22 cellular contexts compared by ENCODE assay signal in genomic region chr2:233676046-233676445, GRCh38. TPM values are rescaled to one million over a fixed set of nuclear protein-coding genes. Genes with fewer than 3 reads are reported as not detected.
"Had no signal": no experiment of that assay in that cellular context is flagged by ENCODE, and none has a peak within 500 bp of the region (broad histone marks: within the 10 kb centered on the region; RNA-seq: fewer than 3 reads in every experiment).

No MANE protein-coding gene starts in this region.

- H3K9me3 ChIP-seq: heart left ventricle, right lobe of liver, spleen, testis, upper lobe of right lung had no signal

- H3K27me3 ChIP-seq: right lobe of liver, testis, upper lobe of right lung had no signal

- H3K4me1 ChIP-seq: heart left ventricle, spleen, testis, upper lobe of right lung had no signal

- ATAC-seq: activated naive CD4-positive, alpha-beta T cell treated with anti-CD3 and anti-CD28 coated beads, Interleukin-2, amount 50 U/mL, for 72 hours; activated T-cell treated with anti-CD3 and anti-CD28 coated beads, Interleukin-2, amount 50 U/mL, for 72 hours; heart left ventricle; right lobe of liver; stimulated activated naive CD8-positive, alpha-beta T cell treated with anti-CD3 and anti-CD28 coated beads, Interleukin-15, amount 100 ng/mL, for 72 hours; T-helper 17 cell; upper lobe of right lung; WTC11 had no signal

- H3K4me3 ChIP-seq: heart left ventricle, lung, spleen, testis, upper lobe of right lung had no signal

- H3K36me3 ChIP-seq: heart left ventricle, right lobe of liver, spleen, upper lobe of right lung had no signal

- H3K27ac ChIP-seq: heart left ventricle, right lobe of liver, spleen, testis, upper lobe of right lung had no signal

- DNase-seq: activated CD4-positive, alpha-beta memory T cell treated with anti-CD3 and anti-CD28 coated beads, Interleukin-2, amount 10 ng/mL, durations not matched to agents 7 days and 5 days; activated CD4-positive, alpha-beta T cell treated with anti-CD3 and anti-CD28 coated beads for 4 hours; activated CD8-positive, alpha-beta memory T cell treated with anti-CD3 and anti-CD28 coated beads, Interleukin-2, amount 50 U/mL, for 4 hours; activated gamma-delta T cell; activated T-cell treated with anti-CD3 and anti-CD28 coated beads, Interleukin-2, amount 50 U/mL, for 72 hours; effector memory CD4-positive, alpha-beta T cell; foreskin melanocyte; heart left ventricle; immature natural killer cell; nephron progenitor cell; right lobe of liver; spleen; stimulated activated naive CD8-positive, alpha-beta T cell treated with anti-CD3 and anti-CD28 coated beads, Interleukin-15, amount 100 ng/mL, for 72 hours; T-helper 17 cell; testis; upper lobe of right lung had no signal

RNA-seq across cellular contexts. Expression of gene UGT1A9, which starts 4.3 kb away (rescaled TPM):
- total RNA-seq: activated CD4-positive, alpha-beta memory T cell treated with anti-CD3 and anti-CD28 coated beads, Interleukin-2, amount 10 ng/mL, durations not matched to agents 7 days and 5 days; activated naive CD4-positive, alpha-beta T cell treated with anti-CD3 and anti-CD28 coated beads, Interleukin-2, amount 50 U/mL, for 72 hours; activated T-cell treated with anti-CD3 and anti-CD28 coated beads, Interleukin-2, amount 50 U/mL, for 72 hours; heart left ventricle; lung; mesothelial cell of epicardium; omental fat pad; progenitor cell of endocrine pancreas; spleen; T-helper 17 cell; testis; upper lobe of right lung; WTC11 had no signal

RNA-seq across cellular contexts. Expression of gene UGT1A7, which starts 5.7 kb away (rescaled TPM):
- total RNA-seq: activated CD4-positive, alpha-beta memory T cell treated with anti-CD3 and anti-CD28 coated beads, Interleukin-2, amount 10 ng/mL, durations not matched to agents 7 days and 5 days; activated naive CD4-positive, alpha-beta T cell treated with anti-CD3 and anti-CD28 coated beads, Interleukin-2, amount 50 U/mL, for 72 hours; activated T-cell treated with anti-CD3 and anti-CD28 coated beads, Interleukin-2, amount 50 U/mL, for 72 hours; heart left ventricle; lung; mesothelial cell of epicardium; omental fat pad; progenitor cell of endocrine pancreas; spleen; T-helper 17 cell; upper lobe of right lung; WTC11 had no signal

RNA-seq across cellular contexts. Expression of gene UGT1A6, which starts 16.6 kb away (rescaled TPM):
- total RNA-seq: activated CD4-positive, alpha-beta memory T cell treated with anti-CD3 and anti-CD28 coated beads, Interleukin-2, amount 10 ng/mL, durations not matched to agents 7 days and 5 days; activated naive CD4-positive, alpha-beta T cell treated with anti-CD3 and anti-CD28 coated beads, Interleukin-2, amount 50 U/mL, for 72 hours; activated T-cell treated with anti-CD3 and anti-CD28 coated beads, Interleukin-2, amount 50 U/mL, for 72 hours; heart left ventricle; mesothelial cell of epicardium; progenitor cell of endocrine pancreas; spleen; T-helper 17 cell; WTC11 had no signal

RNA-seq across cellular contexts. Expression of gene UGT1A5, which starts 36.7 kb away (rescaled TPM):
- total RNA-seq: activated CD4-positive, alpha-beta memory T cell treated with anti-CD3 and anti-CD28 coated beads, Interleukin-2, amount 10 ng/mL, durations not matched to agents 7 days and 5 days; activated naive CD4-positive, alpha-beta T cell treated with anti-CD3 and anti-CD28 coated beads, Interleukin-2, amount 50 U/mL, for 72 hours; activated T-cell treated with anti-CD3 and anti-CD28 coated beads, Interleukin-2, amount 50 U/mL, for 72 hours; heart left ventricle; mesothelial cell of epicardium; omental fat pad; progenitor cell of endocrine pancreas; spleen; T-helper 17 cell; upper lobe of right lung; WTC11 had no signal

RNA-seq across cellular contexts. Expression of gene UGT1A10, which starts 39.8 kb away (rescaled TPM):
- total RNA-seq: activated CD4-positive, alpha-beta memory T cell treated with anti-CD3 and anti-CD28 coated beads, Interleukin-2, amount 10 ng/mL, durations not matched to agents 7 days and 5 days; activated naive CD4-positive, alpha-beta T cell treated with anti-CD3 and anti-CD28 coated beads, Interleukin-2, amount 50 U/mL, for 72 hours; activated T-cell treated with anti-CD3 and anti-CD28 coated beads, Interleukin-2, amount 50 U/mL, for 72 hours; heart left ventricle; lung; mesothelial cell of epicardium; omental fat pad; progenitor cell of endocrine pancreas; spleen; T-helper 17 cell; upper lobe of right lung; WTC11 had no signal
